ENCODE assay signal across 8 cellular contexts in the genomic region with DNA sequence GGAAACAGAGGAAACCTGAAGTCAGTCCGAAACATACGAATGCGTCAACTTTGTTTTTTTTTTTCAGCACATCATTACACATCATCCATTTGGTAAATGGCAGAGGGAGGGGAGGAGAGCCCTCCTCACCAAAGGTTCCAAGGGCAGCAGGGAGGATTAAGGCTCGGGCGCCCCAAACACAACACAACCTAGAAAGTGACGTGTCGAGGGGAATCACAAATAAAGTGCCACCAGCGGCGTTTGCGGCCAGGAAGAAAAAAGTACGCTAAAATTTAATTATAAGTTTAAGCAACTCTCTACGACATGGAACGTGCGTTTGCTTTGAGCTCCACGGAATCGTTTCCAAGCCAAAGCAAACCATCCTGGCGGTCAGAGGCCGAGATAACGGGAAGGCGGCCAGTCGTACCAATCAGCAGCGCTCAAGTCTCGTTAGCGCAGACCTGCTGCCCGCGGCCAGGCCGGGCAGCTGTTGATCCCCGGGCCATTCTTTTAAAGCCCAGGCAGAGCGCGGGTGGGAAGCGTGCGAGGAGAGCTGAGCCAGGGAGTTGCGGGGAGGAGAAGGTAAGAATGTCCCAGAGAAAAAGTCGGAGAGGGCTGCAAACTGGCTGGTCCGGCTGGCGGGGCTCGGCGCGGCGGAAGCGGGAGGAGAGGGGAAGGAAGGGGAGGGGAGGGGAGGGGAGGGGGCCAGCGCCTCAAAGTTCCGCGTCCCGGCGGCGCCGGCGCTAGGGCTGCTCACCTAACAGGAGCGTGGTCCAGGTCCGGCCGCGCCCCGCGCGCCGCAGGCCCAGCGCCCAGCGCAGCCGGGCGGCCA. TPM values are rescaled to one million over a fixed set of nuclear protein-coding genes. Genes with fewer than 3 reads are reported as not detected.
DNase-seq lines count a peak whose midpoint lies in the region; ATAC-seq, FAIRE-seq and TF ChIP-seq lines count a peak whose summit lies in the region.

No MANE protein-coding gene starts in this region.

- intact Hi-C loops in pancreas (cut with DNase I) = no loop called here

- peaks cover 27% of the 10 kb centered on the region for H3K4me1 Mint-ChIP-seq in activated naive CD8-positive, alpha-beta T cell treated with anti-CD3 and anti-CD28 coated beads, Interleukin-2, amount 50 U/mL, for 24 hours

- WGBS in pancreas, 2 donors = 0% methylated on average over 37 to 61 of the region's 61 CpGs

- H3K9me3 ChIP-seq in SJSA1 (replicated peaks) = no peaks in the 10 kb centered on the region
- no peaks in the 10 kb centered on the region for H3K9me3 ChIP-seq in cardiac muscle cell (ENCODE audit: low read depth)
- H3K9me3 ChIP-seq in pancreas = no peaks in the 10 kb centered on the region

- no peak for FAIRE-seq in pancreas (lab: Jason Lieb, UNC)

- peak overlapping the region; percentile 96 for H3K4me3 ChIP-seq in SJSA1
- peak overlapping the region; percentile 93 for H3K4me3 ChIP-seq in cardiac muscle cell
- H3K4me3 ChIP-seq in pancreas = peak overlapping the region; percentile 39 to 75 (median 58)

- H3K9me3 Mint-ChIP-seq in activated naive CD8-positive, alpha-beta T cell treated with anti-CD3 and anti-CD28 coated beads, Interleukin-2, amount 50 U/mL, for 24 hours = no peaks in the 10 kb centered on the region

- H3K36me3 Mint-ChIP-seq in activated naive CD8-positive, alpha-beta T cell treated with anti-CD3 and anti-CD28 coated beads, Interleukin-2, amount 50 U/mL, for 24 hours (ENCODE audit: low read depth) = peaks cover 2% of the 10 kb centered on the region

- H3K27ac ChIP-seq in SJSA1 (peak overlapping the region; percentile 55), cardiac muscle cell (peak overlapping the region; percentile 65), pancreas (peak overlapping the region; percentile 58 to 89 (median 76))

- H3K27me3 ChIP-seq in SJSA1 (replicated peaks) (no peaks in the 10 kb centered on the region), cardiac muscle cell (no peaks in the 10 kb centered on the region), pancreas (no peaks in the 10 kb centered on the region)

- TF ChIP-seq CTCF in cardiac muscle cell (IDR thresholded peaks at IDR 0.05; ENCODE audit: low read depth, low read length) (no peak), pancreas (IDR thresholded peaks at IDR 0.05) (no peak)

- H3K27me3 Mint-ChIP-seq in activated naive CD8-positive, alpha-beta T cell treated with anti-CD3 and anti-CD28 coated beads, Interleukin-2, amount 50 U/mL, for 24 hours = no peaks in the 10 kb centered on the region

- peak overlapping the region; percentile 72 for H3K27ac Mint-ChIP-seq in activated naive CD8-positive, alpha-beta T cell treated with anti-CD3 and anti-CD28 coated beads, Interleukin-2, amount 50 U/mL, for 24 hours

- ATAC-seq in activated naive CD8-positive, alpha-beta T cell treated with anti-CD3 and anti-CD28 coated beads, Interleukin-2, amount 50 U/mL, for 24 hours = peak; percentile 6
- ATAC-seq in pancreas = peak; percentile 32 to 57 (median 48)
- no peak for ATAC-seq in GM21526 (IDR thresholded peaks at IDR 0.05; ENCODE audit: low FRiP score, unreplicated experiment)

- peaks cover 3% of the 10 kb centered on the region; the same call in 1 of the 2 replicates for H3K36me3 ChIP-seq in SJSA1
- H3K36me3 ChIP-seq in cardiac muscle cell = no peaks in the 10 kb centered on the region
- no peaks in the 10 kb centered on the region for H3K36me3 ChIP-seq in pancreas

- peaks cover 25% of the 10 kb centered on the region for H3K4me1 ChIP-seq in SJSA1 (replicated peaks)
- peaks cover 27% of the 10 kb centered on the region for H3K4me1 ChIP-seq in cardiac muscle cell (ENCODE audit: low read depth)
- H3K4me1 ChIP-seq in pancreas = peaks cover 0 to 22% (median 0%) of the 10 kb centered on the region in 3 donors

- DNase-seq in Ammon's horn (ENCODE audit: low spot score) (peak; percentile 54), GM19238 (ENCODE audit: insufficient read length, low spot score) (peak; percentile 22), HT1080 (ENCODE audit: low read depth) (peak; percentile 42), SJSA1 (ENCODE audit: low read depth in 1 of 2, low spot score in 2 of 2) (peak; percentile 57), cardiac muscle cell (ENCODE audit: low read depth in 1 of 2, low spot score in 1 of 2) (peak; percentile 78 to 87), pancreas (peak; percentile 60 to 82 (median 70))
- DNase-seq in activated naive CD8-positive, alpha-beta T cell treated with anti-CD3 and anti-CD28 coated beads, Interleukin-2, amount 50 U/mL, for 24 hours = peak; percentile 47

- H3K4me3 Mint-ChIP-seq in activated naive CD8-positive, alpha-beta T cell treated with anti-CD3 and anti-CD28 coated beads, Interleukin-2, amount 50 U/mL, for 24 hours = peak overlapping the region; percentile 89

RNA-seq across cellular contexts. Expression of gene DPY19L1, which starts 0.7 kb away (rescaled TPM):
- total RNA-seq in HT1080 (2014; rRNA removed; shearing (Covaris generic)) = 47.8 and 58.3 TPM in 2 replicates
- 63.4 and 85.0 TPM in 2 replicates for polyA plus RNA-seq in HT1080 (2015; cell fraction: cytosol; rRNA removed)
- 67.7 and 80.4 TPM in 2 replicates for polyA plus RNA-seq in HT1080 (2015; cell fraction: nucleus; rRNA removed)
- 29.4 and 52.1 TPM in 2 replicates for total RNA-seq in SJSA1 (2014; rRNA removed; shearing (Covaris generic))
- total RNA-seq in cardiac muscle cell = 20.2 and 20.8 TPM in 2 replicates
- polyA plus RNA-seq in cardiac muscle cell = 21.4 and 27.3 TPM in 2 replicates
- 10 to 100 TPM in 2 of 6 donors, 1 to 10 TPM in 4; 5.0 to 12.9 (median 6.6) TPM for total RNA-seq in pancreas
- 1 to 10 TPM; 1.6 to 4.6 TPM for polyA plus RNA-seq in pancreas

Comparison
In these comparisons a context has a peak if more than half of its experiments do, and no peak if none do; other contexts are left out.
1. DNase-seq: peak in every context shown above with its lines; median percentile 82 in cardiac muscle cell; 70 in pancreas; 57 in SJSA1; 54 in Ammon's horn; 47 in activated naive CD8-positive, alpha-beta T cell treated with anti-CD3 and anti-CD28 coated beads, Interleukin-2, amount 50 U/mL, for 24 hours; 42 in HT1080; 22 in GM19238.